ENCODE assay signal across 19 cellular contexts in the genomic region with DNA sequence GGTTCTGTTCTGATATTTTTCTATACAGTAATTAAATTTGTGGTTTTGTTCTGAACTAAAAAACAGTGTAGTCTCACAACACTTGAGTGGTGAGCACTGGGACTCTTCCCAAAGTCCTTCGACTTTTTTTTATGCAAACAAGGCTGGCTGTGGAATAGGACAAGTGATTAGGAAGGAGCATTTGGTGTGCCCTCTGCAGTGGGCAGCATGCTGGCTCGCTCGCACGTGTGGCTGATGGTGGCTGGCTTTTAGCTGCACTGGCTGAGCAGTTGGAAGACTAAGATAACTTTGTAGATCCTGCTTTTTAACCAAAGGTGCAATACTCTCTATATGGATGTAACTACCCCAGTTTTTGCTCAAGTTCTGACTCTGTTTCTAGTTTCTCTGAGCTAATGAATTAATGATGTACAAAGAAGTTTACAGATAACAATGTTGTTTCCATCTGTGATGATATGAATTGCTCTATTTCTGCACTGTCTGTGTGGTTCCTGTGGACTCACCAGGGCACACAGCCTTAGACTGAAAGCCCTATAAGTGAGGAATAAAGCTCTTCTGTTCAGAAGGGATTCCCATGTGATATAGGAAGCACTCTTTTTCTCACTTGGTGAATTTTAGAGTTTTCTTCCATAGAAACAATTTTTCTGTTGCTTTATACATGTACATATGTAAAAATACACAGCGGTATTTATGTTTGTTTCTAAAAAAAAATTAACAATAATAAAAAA.
DNase-seq lines count a peak whose midpoint lies in the region; TF ChIP-seq lines count a peak whose summit lies in the region.
"Had no signal": no experiment of that assay in that cellular context is flagged by ENCODE, and none has a peak within 500 bp of the region (broad histone marks: within the 10 kb centered on the region; RNA-seq: fewer than 3 reads in every experiment).

No MANE protein-coding gene starts in this region.

- H3K36me3 ChIP-seq in HUES64 (ENCODE audit: insufficient read depth, low read length) (no peaks in the 10 kb centered on the region), smooth muscle cell (ENCODE audit: low read depth) (no peaks in the 10 kb centered on the region), transverse colon (no peaks in the 10 kb centered on the region)
- H3K36me3 ChIP-seq: colonic mucosa, sigmoid colon, thyroid gland had no signal

- in situ Hi-C loops in transverse colon (cut with MboI; ENCODE audit: low pct_ligation_motif_present in 1 of 4, low pct_unique_long_range_greater_than_20kb in 1 of 4, low sequenced_read_pairs in 3 of 4): no loop called here

- H3K27ac ChIP-seq in HUES64 (ENCODE audit: low read depth, low read length): peak overlapping the region; percentile 97
- H3K27ac ChIP-seq in smooth muscle cell (ENCODE audit: low read depth): peak overlapping the region; percentile 98
- H3K27ac ChIP-seq in transverse colon: no peak overlapping the region
- H3K27ac ChIP-seq: colonic mucosa, thyroid gland had no signal

- H3K9ac ChIP-seq in HUES64 (ENCODE audit: low read depth, low read length) (peak overlapping the region; percentile 73), smooth muscle cell (ENCODE audit: low read depth) (peak overlapping the region; percentile 90)

- H4K20me1 ChIP-seq in smooth muscle cell (ENCODE audit: low read depth): peaks cover 77% of the 10 kb centered on the region

- WGBS in HUES64: 27% methylated on average over 4 of the region's 5 CpGs
- 73% methylated on average over 5 of the region's 5 CpGs for WGBS in smooth muscle cell (ENCODE audit: low lambda C conversion rate)
- 74 to 88% methylated on average over 1 to 5 of the region's 5 CpGs for WGBS in transverse colon (ENCODE audit: low coverage in 1 of 2), 2 donors

- peaks cover 35% of the 10 kb centered on the region for H3F3A ChIP-seq in smooth muscle cell (ENCODE audit: low read depth)

- H3K4me1 ChIP-seq in HUES64 (ENCODE audit: insufficient read depth, low read length) (peaks cover 61% of the 10 kb centered on the region), smooth muscle cell (ENCODE audit: low read depth) (peaks cover 53% of the 10 kb centered on the region), transverse colon (peaks cover 0 to 56% (median 24%) of the 10 kb centered on the region in 4 donors)
- H3K4me1 ChIP-seq: colonic mucosa had no signal

- TF ChIP-seq POLR2A in transverse colon (IDR thresholded peaks at IDR 0.05): no peak

- H3K4me2 ChIP-seq in smooth muscle cell: peak overlapping the region; percentile 78

- H3K4me3 ChIP-seq in HUES64 (ENCODE audit: low read length) (no peak overlapping the region), smooth muscle cell (no peak overlapping the region), transverse colon (no peak overlapping the region)
- H3K4me3 ChIP-seq: colonic mucosa, sigmoid colon, thyroid gland had no signal

- intact Hi-C loops in transverse colon (cut with DNase I; ENCODE audit: low total_unique reads): no loop called here

- peaks cover 82% of the 10 kb centered on the region for H3K79me2 ChIP-seq in smooth muscle cell (ENCODE audit: low read depth)

- TF ChIP-seq CTCF in smooth muscle cell (IDR thresholded peaks at IDR 0.05; ENCODE audit: borderline replicate concordance, insufficient read depth, poor library complexity, severe bottlenecking) (no peak), transverse colon (IDR thresholded peaks at IDR 0.05) (no peak)

- DNase-seq in cerebellum (ENCODE audit: low spot score) (peak; percentile 19), medulla oblongata (ENCODE audit: extremely low spot score) (peak; percentile 43), smooth muscle cell (lab: John Stamatoyannopoulos, UW; ENCODE audit: unreplicated experiment) (no peak), transverse colon (no peak)
- DNase-seq in stimulated activated naive CD4-positive, alpha-beta T cell (lab: John Stamatoyannopoulos, UW): no peak
- no peak for DNase-seq in activated CD4-positive, alpha-beta T cell treated with anti-CD3 and anti-CD28 coated beads for 48 hours
- DNase-seq: activated CD4-positive, alpha-beta T cell treated with anti-CD3 and anti-CD28 coated beads, Interleukin-2, amount 10 ng/mL, durations not matched to agents 24 days and 14 days; activated naive CD4-positive, alpha-beta T cell; activated T-cell treated with anti-CD3 and anti-CD28 coated beads, Interleukin-2, amount 50 U/mL, for 48 hours; colonic mucosa; naive thymus-derived CD8-positive, alpha-beta T cell; NCI-H187; NCI-H69; RPMI8226; sigmoid colon; stimulated activated CD4-positive, alpha-beta T cell treated with anti-CD3 and anti-CD28 coated beads, Interleukin-15, amount 100 ng/mL, for 24 hours; stimulated activated naive CD8-positive, alpha-beta T cell treated with anti-CD3 and anti-CD28 coated beads, Interleukin-15, amount 100 ng/mL, for 72 hours; thyroid gland had no signal

- H3K9me3 ChIP-seq in HUES64 (ENCODE audit: insufficient read depth, low read depth, low read length): no peaks in the 10 kb centered on the region
- H3K9me3 ChIP-seq in smooth muscle cell (replicated peaks; ENCODE audit: low read depth): no peaks in the 10 kb centered on the region
- no peaks in the 10 kb centered on the region for H3K9me3 ChIP-seq in transverse colon
- H3K9me3 ChIP-seq: colonic mucosa, sigmoid colon, thyroid gland had no signal

- no peak for TF ChIP-seq EP300 in transverse colon (IDR thresholded peaks at IDR 0.05; ENCODE audit: low read depth)

- H3K27me3 ChIP-seq in HUES64 (ENCODE audit: insufficient read depth, low read length) (no peaks in the 10 kb centered on the region), smooth muscle cell (ENCODE audit: low read depth) (no peaks in the 10 kb centered on the region), transverse colon (no peaks in the 10 kb centered on the region)
- H3K27me3 ChIP-seq: colonic mucosa, sigmoid colon, thyroid gland had no signal

- no peak overlapping the region for H2AFZ ChIP-seq in smooth muscle cell (ENCODE audit: low read depth)

Comparison
In these comparisons a context has a peak if more than half of its experiments do, and no peak if none do; other contexts are left out.
1. H3K27ac ChIP-seq: peak in HUES64 (single experiment) and smooth muscle cell (single experiment); none in transverse colon (0 of 4).
2. DNase-seq: peak in cerebellum (single experiment) and medulla oblongata (single experiment); none in smooth muscle cell (single experiment), transverse colon (single experiment), stimulated activated naive CD4-positive, alpha-beta T cell (0 of 6) and activated CD4-positive, alpha-beta T cell treated with anti-CD3 and anti-CD28 coated beads for 48 hours (single experiment).